Comparison of ENCODE assay signal across 29 cellular contexts in genomic region chr7:66400400-66400799, GRCh38.
"Had no signal": no experiment of that assay in that cellular context is flagged by ENCODE, and none has a peak within 500 bp of the region (broad histone marks: within the 10 kb centered on the region; RNA-seq: fewer than 3 reads in every experiment).

No MANE protein-coding gene starts in this region.

- FAIRE-seq: urothelium cell line had no signal

- H3K27ac ChIP-seq: stomach, suprapubic skin, testis, thoracic aorta, thyroid gland, tibial artery, tibial nerve, transverse colon, upper lobe of left lung, upper lobe of right lung, uterus, vagina had no signal

- H3K4me1 Mint-ChIP-seq: stimulated activated effector memory CD8-positive, alpha-beta T cell treated with anti-CD3 and anti-CD28 coated beads, Interleukin-12 subunit alpha, Interleukin-12 subunit beta, amount 100 ng/mL, for 72 hours; stimulated activated memory B cell treated with anti-CD40 and anti-IgM and Interleukin-4, amounts not matched to agents 10 μg/mL and 1 μg/mL and 100 μg/mL, for 72 hours; stimulated activated naive B cell treated with anti-CD40 and anti-IgM and Interleukin-4, amounts not matched to agents 10 μg/mL and 1 μg/mL and 100 μg/mL, for 72 hours; stimulated activated naive CD8-positive, alpha-beta T cell treated with anti-CD3 and anti-CD28 coated beads, Interleukin-15, amount 100 ng/mL, for 72 hours had no signal

- H3K9me3 ChIP-seq: stomach, suprapubic skin, testis, thoracic aorta, thyroid gland, tibial artery, transverse colon, upper lobe of left lung, upper lobe of right lung, uterus, vagina had no signal

- H3K27me3 ChIP-seq: stomach, suprapubic skin, testis, thyroid gland, tibial artery, tibial nerve, transverse colon, upper lobe of left lung, upper lobe of right lung, uterus, vagina had no signal

- DNase-seq: stimulated activated CD4-positive, alpha-beta T cell treated with anti-CD3 and anti-CD28 coated beads, Interleukin-2, amount 100 ng/mL, for 48 hours; stimulated activated CD4-positive, alpha-beta T cell treated with anti-CD3 and anti-CD28 coated beads, Interleukin-4, amount 100 ng/mL, for 1 hour; stimulated activated CD4-positive, alpha-beta T cell treated with anti-CD3 and anti-CD28 coated beads, Interleukin-4, amount 100 ng/mL, for 24 hours; stimulated activated CD4-positive, alpha-beta T cell treated with anti-CD3 and anti-CD28 coated beads, Interleukin-4, amount 100 ng/mL, for 4 hours; stimulated activated CD8-positive, alpha-beta memory T cell treated with anti-CD3 and anti-CD28 coated beads, Interleukin-4, amount 100 ng/mL, for 48 hours; stimulated activated naive B cell treated with anti-CD40 and anti-IgM and Interleukin-4, amounts not matched to agents 10 μg/mL and 1 μg/mL and 100 μg/mL, for 72 hours; stimulated activated naive CD4-positive, alpha-beta T cell; stimulated activated naive CD4-positive, alpha-beta T cell treated with Interleukin-2 at 50 U/mL for 16 hours; stimulated activated naive CD8-positive, alpha-beta T cell treated with anti-CD3 and anti-CD28 coated beads, Interleukin-15, amount 100 ng/mL, for 72 hours; stimulated activated naive CD8-positive, alpha-beta T cell treated with anti-CD3 and anti-CD28 coated beads, Interleukin-15, Interleukin-2, amounts not matched to agents 100 U/mL and 50 U/mL, for 24 hours; stomach; substantia nigra; testis; thyroid gland; tibial artery; transverse colon; trophoblast cell; upper lobe of left lung; upper lobe of right lung; uterus had no signal

- ATAC-seq: stimulated activated effector memory CD8-positive, alpha-beta T cell treated with anti-CD3 and anti-CD28 coated beads, Interleukin-12 subunit alpha, Interleukin-12 subunit beta, amount 100 ng/mL, for 72 hours; stimulated activated memory B cell treated with anti-CD40 and anti-IgM and Interleukin-4, amounts not matched to agents 10 μg/mL and 1 μg/mL and 100 μg/mL, for 72 hours; stimulated activated naive B cell treated with anti-CD40 and anti-IgM and Interleukin-4, amounts not matched to agents 10 μg/mL and 1 μg/mL and 100 μg/mL, for 72 hours; stimulated activated naive CD8-positive, alpha-beta T cell treated with anti-CD3 and anti-CD28 coated beads, Interleukin-15, amount 100 ng/mL, for 72 hours; stimulated activated naive CD8-positive, alpha-beta T cell treated with anti-CD3 and anti-CD28 coated beads, Interleukin-15, Interleukin-2, amounts not matched to agents 100 U/mL and 50 U/mL, for 24 hours; upper lobe of right lung had no signal

- H3K27me3 Mint-ChIP-seq: stimulated activated memory B cell treated with anti-CD40 and anti-IgM and Interleukin-4, amounts not matched to agents 10 μg/mL and 1 μg/mL and 100 μg/mL, for 72 hours; stimulated activated naive B cell treated with anti-CD40 and anti-IgM and Interleukin-4, amounts not matched to agents 10 μg/mL and 1 μg/mL and 100 μg/mL, for 72 hours; stimulated activated naive CD8-positive, alpha-beta T cell treated with anti-CD3 and anti-CD28 coated beads, Interleukin-15, amount 100 ng/mL, for 72 hours; stimulated activated naive CD8-positive, alpha-beta T cell treated with anti-CD3 and anti-CD28 coated beads, Interleukin-15, Interleukin-2, amounts not matched to agents 100 ng/mL and 50 ng/mL, for 24 hours; type B pancreatic cell had no signal

- H3K27ac Mint-ChIP-seq: stimulated activated effector memory CD8-positive, alpha-beta T cell treated with anti-CD3 and anti-CD28 coated beads, Interleukin-12 subunit alpha, Interleukin-12 subunit beta, amount 100 ng/mL, for 72 hours; stimulated activated memory B cell treated with anti-CD40 and anti-IgM and Interleukin-4, amounts not matched to agents 10 μg/mL and 1 μg/mL and 100 μg/mL, for 72 hours; stimulated activated naive B cell treated with anti-CD40 and anti-IgM and Interleukin-4, amounts not matched to agents 10 μg/mL and 1 μg/mL and 100 μg/mL, for 72 hours; stimulated activated naive CD8-positive, alpha-beta T cell treated with anti-CD3 and anti-CD28 coated beads, Interleukin-15, Interleukin-2, amounts not matched to agents 100 ng/mL and 50 ng/mL, for 24 hours; type B pancreatic cell had no signal

- H3K36me3 ChIP-seq: thoracic aorta, thyroid gland, transverse colon, uterus, vagina had no signal

- H3K4me1 ChIP-seq: stomach, suprapubic skin, testis, thyroid gland, tibial artery, tibial nerve, transverse colon, upper lobe of left lung, upper lobe of right lung, uterus, vagina had no signal

- H3K4me3 ChIP-seq: stomach, suprapubic skin, testis, thoracic aorta, thyroid gland, tibial artery, tibial nerve, transverse colon, upper lobe of left lung, upper lobe of right lung, uterus, vagina had no signal

- H3K9me3 Mint-ChIP-seq: type B pancreatic cell had no signal

- H3K4me3 Mint-ChIP-seq: stimulated activated effector memory CD8-positive, alpha-beta T cell treated with anti-CD3 and anti-CD28 coated beads, Interleukin-12 subunit alpha, Interleukin-12 subunit beta, amount 100 ng/mL, for 72 hours; stimulated activated memory B cell treated with anti-CD40 and anti-IgM and Interleukin-4, amounts not matched to agents 10 μg/mL and 1 μg/mL and 100 μg/mL, for 72 hours; stimulated activated naive B cell treated with anti-CD40 and anti-IgM and Interleukin-4, amounts not matched to agents 10 μg/mL and 1 μg/mL and 100 μg/mL, for 72 hours; stimulated activated naive CD8-positive, alpha-beta T cell treated with anti-CD3 and anti-CD28 coated beads, Interleukin-15, amount 100 ng/mL, for 72 hours; stimulated activated naive CD8-positive, alpha-beta T cell treated with anti-CD3 and anti-CD28 coated beads, Interleukin-15, Interleukin-2, amounts not matched to agents 100 ng/mL and 50 ng/mL, for 24 hours; type B pancreatic cell had no signal
